In the genomic region with DNA sequence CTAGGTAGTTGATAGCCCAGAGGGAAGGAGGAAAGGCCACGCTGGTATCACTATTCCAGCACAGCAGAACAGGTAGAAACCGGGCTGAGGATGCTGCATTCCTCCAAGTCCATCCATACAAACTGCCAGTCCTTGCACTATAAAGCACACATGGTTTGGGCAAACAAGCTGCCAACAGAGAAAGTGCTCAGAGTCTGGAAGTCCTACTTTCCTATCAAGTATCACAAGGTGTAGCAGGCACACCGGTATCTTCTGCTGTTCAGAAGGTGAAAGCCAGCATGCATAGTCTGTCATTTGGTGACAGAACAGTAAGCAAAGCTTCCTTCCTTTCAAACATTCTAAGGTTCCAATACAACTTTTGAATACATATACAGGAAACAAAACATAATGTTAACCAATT, we compare ENCODE assay signal across 7 cellular contexts. TPM values are rescaled to one million over a fixed set of nuclear protein-coding genes. Genes with fewer than 3 reads are reported as not detected.
DNase-seq lines count a peak whose midpoint lies in the region; ATAC-seq lines count a peak whose summit lies in the region.

No MANE protein-coding gene starts in this region.

- intact Hi-C loops in activated CD4-positive, alpha-beta memory T cell treated with anti-CD3 and anti-CD28 coated beads for 36 hours (cut with micrococcal nuclease) = no loop called here
- intact Hi-C loops in right cardiac atrium (cut with DNase I) = no loop called here

- no peaks in the 10 kb centered on the region for H3K9me3 ChIP-seq in HUES48 (ENCODE audit: control insufficient read depth, insufficient read depth, low read length)
- no peaks in the 10 kb centered on the region for H3K9me3 ChIP-seq in right cardiac atrium (ENCODE audit: control insufficient read depth, low read length)

- H3K27ac ChIP-seq in HUES48 (ENCODE audit: low read depth, low read length) (peak overlapping the region; percentile 16), right cardiac atrium (ENCODE audit: low read length) (peak overlapping the region; percentile 21)

- H3K4me1 ChIP-seq in HUES48 (ENCODE audit: control insufficient read depth, insufficient read depth, low read length) = peaks cover 5% of the 10 kb centered on the region; the same call in 1 of the 2 replicates
- H3K4me1 ChIP-seq in right cardiac atrium (ENCODE audit: control insufficient read depth, insufficient read depth, low read length) = peaks cover 3% of the 10 kb centered on the region

- POLR2A ChIA-PET in activated CD4-positive, alpha-beta memory T cell treated with anti-CD3 and anti-CD28 coated beads for 36 hours (lab: Charles Lee) = interaction anchor here (0.8 to 6.9 kb wide), 5 partner anchors 9 to 35 kb away, joined by 3 to 51 read pairs (median 3); partner anchors contain the start of gene DIAPH1

- H3K27me3 ChIP-seq in HUES48 (ENCODE audit: control insufficient read depth, insufficient read depth, low read length) = no peaks in the 10 kb centered on the region
- H3K27me3 ChIP-seq in right cardiac atrium (ENCODE audit: control insufficient read depth, insufficient read depth) = no peaks in the 10 kb centered on the region

- H3K4me1 Mint-ChIP-seq in activated CD4-positive, alpha-beta memory T cell treated with anti-CD3 and anti-CD28 coated beads for 36 hours (ENCODE audit: low read depth) = peaks cover 87% of the 10 kb centered on the region
- H3K4me1 Mint-ChIP-seq in stimulated activated effector memory CD8-positive, alpha-beta T cell treated with anti-CD3 and anti-CD28 coated beads, Interleukin-12 subunit alpha, Interleukin-12 subunit beta, amount 100 ng/mL, for 72 hours = peaks cover 81% of the 10 kb centered on the region

- H3K9me3 Mint-ChIP-seq in activated CD4-positive, alpha-beta memory T cell treated with anti-CD3 and anti-CD28 coated beads for 36 hours = no peaks in the 10 kb centered on the region
- no peaks in the 10 kb centered on the region for H3K9me3 Mint-ChIP-seq in stimulated activated effector memory CD8-positive, alpha-beta T cell treated with anti-CD3 and anti-CD28 coated beads, Interleukin-12 subunit alpha, Interleukin-12 subunit beta, amount 100 ng/mL, for 72 hours

- no peaks in the 10 kb centered on the region; the same call in 1 of the 2 replicates for H3K36me3 ChIP-seq in HUES48 (ENCODE audit: control insufficient read depth, insufficient read depth, low read length)

- CTCF ChIA-PET in activated CD4-positive, alpha-beta memory T cell treated with anti-CD3 and anti-CD28 coated beads for 36 hours (lab: Charles Lee) = interaction anchor here (0.9 to 9.0 kb wide), 6 partner anchors 11 to 46 kb away, joined by 3 to 106 read pairs (median 8); partner anchors contain the start of gene DIAPH1

- 77% methylated on average over 3 of the region's 3 CpGs for WGBS in right cardiac atrium

- ATAC-seq in right cardiac atrium = peak in 1 of 2 donors; percentile 6
- ATAC-seq in stimulated activated effector memory CD8-positive, alpha-beta T cell treated with anti-CD3 and anti-CD28 coated beads, Interleukin-12 subunit alpha, Interleukin-12 subunit beta, amount 100 ng/mL, for 72 hours = no peak
- ATAC-seq in GM21576 (IDR thresholded peaks at IDR 0.05; ENCODE audit: unreplicated experiment) = no peak

- H3K4me3 ChIP-seq in HUES48 (ENCODE audit: low read depth, low read length) = no peak overlapping the region
- H3K4me3 ChIP-seq in right cardiac atrium (ENCODE audit: low read length) = no peak overlapping the region

- no peaks in the 10 kb centered on the region for H3K36me3 Mint-ChIP-seq in activated CD4-positive, alpha-beta memory T cell treated with anti-CD3 and anti-CD28 coated beads for 36 hours
- H3K36me3 Mint-ChIP-seq in stimulated activated effector memory CD8-positive, alpha-beta T cell treated with anti-CD3 and anti-CD28 coated beads, Interleukin-12 subunit alpha, Interleukin-12 subunit beta, amount 100 ng/mL, for 72 hours = peaks cover 21% of the 10 kb centered on the region

- no peak overlapping the region for H3K9ac ChIP-seq in HUES48 (ENCODE audit: low read depth, low read length)

- H3K27ac Mint-ChIP-seq in activated CD4-positive, alpha-beta memory T cell treated with anti-CD3 and anti-CD28 coated beads for 36 hours = peak overlapping the region; percentile 77
- H3K27ac Mint-ChIP-seq in stimulated activated effector memory CD8-positive, alpha-beta T cell treated with anti-CD3 and anti-CD28 coated beads, Interleukin-12 subunit alpha, Interleukin-12 subunit beta, amount 100 ng/mL, for 72 hours = peak overlapping the region; percentile 84

- no peaks in the 10 kb centered on the region for H3K27me3 Mint-ChIP-seq in activated CD4-positive, alpha-beta memory T cell treated with anti-CD3 and anti-CD28 coated beads for 36 hours

- H3K4me3 Mint-ChIP-seq in activated CD4-positive, alpha-beta memory T cell treated with anti-CD3 and anti-CD28 coated beads for 36 hours = no peak overlapping the region
- H3K4me3 Mint-ChIP-seq in stimulated activated effector memory CD8-positive, alpha-beta T cell treated with anti-CD3 and anti-CD28 coated beads, Interleukin-12 subunit alpha, Interleukin-12 subunit beta, amount 100 ng/mL, for 72 hours = peak overlapping the region; percentile 61

- DNase-seq in activated CD4-positive, alpha-beta memory T cell treated with anti-CD3 and anti-CD28 coated beads for 36 hours = no peak
- DNase-seq in right cardiac atrium (no peak), HCEC 1CT (no peak), NCI-H2171 treated with DMSO at 0.1 percent for 48 hours (lab: John Stamatoyannopoulos, UW) (no peak)
- DNase-seq in stimulated activated effector memory CD8-positive, alpha-beta T cell treated with anti-CD3 and anti-CD28 coated beads, Interleukin-12 subunit alpha, Interleukin-12 subunit beta, amount 100 ng/mL, for 72 hours (ENCODE audit: low spot score in 2 of 2) = no peak

RNA-seq across cellular contexts. Expression of gene DIAPH1, which starts 14.9 kb away (rescaled TPM):
- total RNA-seq in activated CD4-positive, alpha-beta memory T cell treated with anti-CD3 and anti-CD28 coated beads for 36 hours = 100 to 1,000 TPM; 225 to 227 TPM
- total RNA-seq in right cardiac atrium = 10 to 100 TPM; 15.8 to 53.0 (median 19.2) TPM
- polyA plus RNA-seq in right cardiac atrium = 11.8 TPM

RNA-seq across cellular contexts. Expression of gene HDAC3, which starts 32.7 kb away (rescaled TPM):
- 10 to 100 TPM; 65.2 to 71.5 TPM for total RNA-seq in activated CD4-positive, alpha-beta memory T cell treated with anti-CD3 and anti-CD28 coated beads for 36 hours
- total RNA-seq in right cardiac atrium = 10 to 100 TPM; 25.4 to 35.0 (median 28.0) TPM
- 28.8 TPM for polyA plus RNA-seq in right cardiac atrium

RNA-seq across cellular contexts. Expression of gene RELL2, which starts 32.9 kb away (rescaled TPM):
- total RNA-seq in activated CD4-positive, alpha-beta memory T cell treated with anti-CD3 and anti-CD28 coated beads for 36 hours = 10 to 100 TPM; 17.8 to 17.9 TPM
- total RNA-seq in right cardiac atrium = 1 to 10 TPM; 1.2 to 2.0 (median 1.3) TPM
- 1.5 TPM for polyA plus RNA-seq in right cardiac atrium

RNA-seq across cellular contexts. Expression of gene FCHSD1, which starts 47.3 kb away (rescaled TPM):
- total RNA-seq in activated CD4-positive, alpha-beta memory T cell treated with anti-CD3 and anti-CD28 coated beads for 36 hours = 10 to 100 TPM; 40.1 to 46.0 TPM
- total RNA-seq in right cardiac atrium = 1 to 10 TPM; 3.8 to 6.7 (median 5.1) TPM
- 4.3 TPM for polyA plus RNA-seq in right cardiac atrium

Comparison
In these comparisons a context has a peak if more than half of its experiments do, and no peak if none do; other contexts are left out.
1. RNA of gene DIAPH1, which starts 14.9 kb away (total RNA-seq): 225 to 227 TPM in activated CD4-positive, alpha-beta memory T cell treated with anti-CD3 and anti-CD28 coated beads for 36 hours; 15.8 to 53.0 TPM in right cardiac atrium; every median in the first group is over 4 times any median in the second.
2. RNA of gene RELL2, which starts 32.9 kb away (total RNA-seq): 17.8 to 17.9 TPM in activated CD4-positive, alpha-beta memory T cell treated with anti-CD3 and anti-CD28 coated beads for 36 hours; 1.2 to 2.0 TPM in right cardiac atrium; every median in the first group is over 4 times any median in the second.